In the genomic region with DNA sequence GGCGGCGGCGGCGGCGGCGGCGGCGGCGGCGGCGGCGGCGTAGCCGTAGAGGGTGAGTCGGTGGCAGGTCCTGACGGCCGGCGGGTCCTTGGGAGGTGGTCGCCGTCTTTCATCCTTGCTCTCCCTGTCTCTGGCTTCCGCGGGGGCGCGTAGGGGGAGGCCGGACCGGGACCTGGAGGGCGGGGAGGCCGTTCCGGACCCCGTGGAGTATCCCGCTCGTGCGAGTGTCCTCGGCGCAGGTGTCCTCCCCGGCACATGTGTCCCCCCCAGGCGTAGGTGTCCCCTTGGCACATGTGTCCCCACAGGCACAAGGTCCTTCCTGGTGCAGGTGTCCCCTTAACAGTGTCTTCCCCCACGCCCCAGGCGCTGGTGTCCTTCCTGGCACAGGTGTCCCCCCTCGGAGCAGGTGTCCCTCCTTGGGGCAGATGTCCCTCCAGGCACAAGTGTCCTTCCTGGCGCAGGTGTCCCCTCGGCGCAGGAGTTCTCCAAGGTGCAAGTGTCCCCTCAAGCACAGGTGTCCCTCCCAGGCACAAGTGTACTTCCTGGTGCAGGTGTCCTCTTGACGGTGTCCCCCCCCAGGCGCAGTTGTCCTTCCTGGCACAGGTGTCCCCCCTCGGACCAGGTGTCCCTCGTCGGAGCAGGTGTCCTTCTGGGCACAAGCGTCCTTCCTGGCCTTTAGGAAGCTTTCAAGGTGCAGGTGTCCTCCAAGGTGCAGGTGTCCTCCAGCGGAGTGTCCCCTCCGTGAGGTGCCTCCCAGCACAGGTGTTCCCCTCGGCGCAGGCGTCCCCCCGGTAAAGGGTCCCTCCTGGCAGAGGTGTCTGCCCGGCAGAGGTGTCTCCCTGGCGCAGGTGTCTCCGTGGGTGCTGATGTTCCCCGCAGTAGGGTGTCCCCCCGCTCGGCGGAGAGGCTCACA, we compare ENCODE assay signal across 8 cellular contexts. TPM values are rescaled to one million over a fixed set of nuclear protein-coding genes. Genes with fewer than 3 reads are reported as not detected.
DNase-seq lines count a peak whose midpoint lies in the region; ATAC-seq and TF ChIP-seq lines count a peak whose summit lies in the region.

No MANE protein-coding gene starts in this region.

- CTCF ChIA-PET in CD8-positive, alpha-beta memory T cell (lab: Charles Lee): interaction anchor here (1.6 kb wide), 1 partner anchor 9 kb away, joined by 3 read pairs; no protein-coding TSS in a partner anchor

- peaks cover 30 to 53% (median 30%) of the 10 kb centered on the region in 3 donors for H3K4me1 Mint-ChIP-seq in CD8-positive, alpha-beta memory T cell
- peaks cover 40% of the 10 kb centered on the region for H3K4me1 Mint-ChIP-seq in osteocyte (ENCODE audit: unreplicated experiment)

- no peaks in the 10 kb centered on the region for H3K9me3 Mint-ChIP-seq in CD8-positive, alpha-beta memory T cell
- H3K9me3 Mint-ChIP-seq in osteocyte (ENCODE audit: unreplicated experiment): no peaks in the 10 kb centered on the region

- peak overlapping the region; percentile 90 for H3K4me3 ChIP-seq in CD8-positive, alpha-beta memory T cell (ENCODE audit: low read length)
- H3K4me3 ChIP-seq in fibroblast of the aortic adventitia (ENCODE audit: low read depth, low read length): peak overlapping the region; percentile 100

- DNase-seq in CD8-positive, alpha-beta memory T cell: peak in 3 of 5 donors; percentile 23 to 61 (median 34)
- DNase-seq in activated CD8-positive, alpha-beta memory T cell treated with anti-CD3 and anti-CD28 coated beads, Interleukin-2, amount 50 U/mL, for 4 hours: peak; percentile 38
- DNase-seq in fibroblast of the aortic adventitia (ENCODE audit: low read depth): no peak
- DNase-seq in osteocyte (ENCODE audit: extremely low spot score, unreplicated experiment): no peak
- no peak for DNase-seq in GF-D8 (lab: John Stamatoyannopoulos, UW)
- no peak for DNase-seq in NCI-H1048 (lab: John Stamatoyannopoulos, UW)

- POLR2A ChIA-PET in CD8-positive, alpha-beta memory T cell (lab: Charles Lee): interaction anchor here (1.0 kb wide), 1 partner anchor 29 kb away, joined by 6 read pairs; no protein-coding TSS in a partner anchor

- ATAC-seq in GM21528 (IDR thresholded peaks at IDR 0.05; ENCODE audit: low FRiP score, unreplicated experiment): peak; percentile 13

- H3K4me1 ChIP-seq in CD8-positive, alpha-beta memory T cell (ENCODE audit: insufficient read depth, low read length): peaks cover 25% of the 10 kb centered on the region

- no peaks in the 10 kb centered on the region for H3K27me3 ChIP-seq in CD8-positive, alpha-beta memory T cell (ENCODE audit: insufficient read depth, low read length, poor library complexity, severe bottlenecking)

- peak overlapping the region; percentile 78 for H3K27ac ChIP-seq in CD8-positive, alpha-beta memory T cell (ENCODE audit: low read depth, low read length)
- peak overlapping the region; percentile 91 for H3K27ac ChIP-seq in KOPT-K1 (ENCODE audit: low read depth, low read length, poor library complexity, severe bottlenecking)

- H3K27ac Mint-ChIP-seq in CD8-positive, alpha-beta memory T cell: peak overlapping the region; percentile 50 to 94 (median 85)
- H3K27ac Mint-ChIP-seq in osteocyte (ENCODE audit: unreplicated experiment): peak overlapping the region; percentile 62

- no peaks in the 10 kb centered on the region for H3K27me3 Mint-ChIP-seq in CD8-positive, alpha-beta memory T cell
- no peaks in the 10 kb centered on the region for H3K27me3 Mint-ChIP-seq in osteocyte (ENCODE audit: unreplicated experiment)

- peak overlapping the region; percentile 88 to 97 (median 95) for H3K4me3 Mint-ChIP-seq in CD8-positive, alpha-beta memory T cell
- peak overlapping the region; percentile 95 for H3K4me3 Mint-ChIP-seq in osteocyte (ENCODE audit: unreplicated experiment)

- H3K36me3 ChIP-seq in CD8-positive, alpha-beta memory T cell (ENCODE audit: insufficient read depth, low read length): peaks cover 14% of the 10 kb centered on the region
- H3K36me3 ChIP-seq in KOPT-K1 (ENCODE audit: insufficient read depth, low read length): peaks cover 27% of the 10 kb centered on the region

- H3K36me3 Mint-ChIP-seq in CD8-positive, alpha-beta memory T cell: peaks cover 4 to 31% (median 9%) of the 10 kb centered on the region in 3 donors
- peaks cover 18% of the 10 kb centered on the region for H3K36me3 Mint-ChIP-seq in osteocyte (ENCODE audit: unreplicated experiment)

- no peaks in the 10 kb centered on the region for H3K9me3 ChIP-seq in CD8-positive, alpha-beta memory T cell (ENCODE audit: low read length)
- H3K9me3 ChIP-seq in KOPT-K1 (ENCODE audit: insufficient read depth, low read length, poor library complexity, severe bottlenecking): no peaks in the 10 kb centered on the region

- no peak for TF ChIP-seq CTCF in fibroblast of the aortic adventitia (IDR thresholded peaks at IDR 0.05; ENCODE audit: insufficient read depth, low read length)
- TF ChIP-seq CTCF in osteocyte (IDR thresholded peaks at IDR 0.05): no peak

RNA-seq across cellular contexts. Expression of a gene that starts 0.5 kb away (rescaled TPM):
- 10 to 100 TPM; 50.2 to 52.4 TPM for total RNA-seq in CD8-positive, alpha-beta memory T cell
- 42.9 TPM for polyA plus RNA-seq in CD8-positive, alpha-beta memory T cell
- total RNA-seq in fibroblast of the aortic adventitia (ENCODE audit: low replicate concordance) (30.1 and 39.8 TPM in 2 replicates), osteocyte (70.0 and 81.4 TPM in 2 replicates)

Comparison
In these comparisons a context has a peak if more than half of its experiments do, and no peak if none do; other contexts are left out.
1. DNase-seq: peak in CD8-positive, alpha-beta memory T cell (3 of 5) and activated CD8-positive, alpha-beta memory T cell treated with anti-CD3 and anti-CD28 coated beads, Interleukin-2, amount 50 U/mL, for 4 hours (single experiment); none in fibroblast of the aortic adventitia (single experiment), osteocyte (single experiment), GF-D8 (single experiment) and NCI-H1048 (single experiment).